Comparison of ENCODE assay signal across 12 cellular contexts in the genomic region with DNA sequence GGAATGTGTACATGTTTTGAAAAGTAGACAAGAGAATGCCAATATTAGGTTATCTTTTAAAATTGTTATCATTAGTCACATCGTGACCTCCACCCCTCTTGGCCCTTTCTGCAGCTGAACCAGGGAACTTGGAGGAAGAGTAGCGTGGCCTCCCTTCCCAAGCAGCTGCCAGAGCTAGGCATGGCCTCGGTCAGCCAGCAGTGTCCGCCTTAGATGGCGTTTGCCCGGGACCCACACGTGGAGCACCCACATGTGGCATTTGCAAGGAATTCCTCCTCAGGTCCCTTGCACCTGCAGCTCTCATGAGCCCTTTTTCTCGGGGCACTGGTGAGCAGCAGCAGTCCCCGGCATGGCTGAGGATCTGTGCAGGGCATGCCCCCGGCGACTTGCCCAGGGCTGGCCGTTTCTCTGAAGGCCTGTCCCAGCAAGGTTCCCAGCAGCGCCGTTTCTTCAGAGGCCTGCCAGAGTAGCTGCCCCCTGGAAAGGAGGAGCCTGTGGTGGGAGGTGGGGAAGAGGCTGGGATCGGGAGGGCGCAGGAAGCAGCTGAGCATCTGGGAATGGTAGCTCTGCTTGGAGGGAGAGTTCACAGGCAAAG.
"Had no signal": no experiment of that assay in that cellular context is flagged by ENCODE, and none has a peak within 500 bp of the region (broad histone marks: within the 10 kb centered on the region; RNA-seq: fewer than 3 reads in every experiment).

No MANE protein-coding gene starts in this region.

- H3K9me3 ChIP-seq: tibial artery had no signal

- ATAC-seq: activated naive CD4-positive, alpha-beta T cell treated with anti-CD3 and anti-CD28 coated beads, Interleukin-2, amount 50 U/mL, for 72 hours; esophagus mucosa; left colon; SK-N-SH treated with all-trans-retinoic acid at 6 μM for 48 hours had no signal

- H3K36me3 Mint-ChIP-seq: activated naive CD4-positive, alpha-beta T cell treated with anti-CD3 and anti-CD28 coated beads, Interleukin-2, amount 50 U/mL, for 72 hours had no signal

- H3K27me3 ChIP-seq: tibial artery had no signal

- H3K4me3 Mint-ChIP-seq: activated T-cell treated with anti-CD3 and anti-CD28 coated beads, Interleukin-2, amount 50 U/mL, for 24 hours had no signal

- H3K4me3 ChIP-seq: skin epidermis, tibial artery had no signal

- H3K27ac Mint-ChIP-seq: activated naive CD4-positive, alpha-beta T cell treated with anti-CD3 and anti-CD28 coated beads, Interleukin-2, amount 50 U/mL, for 72 hours; activated T-cell treated with anti-CD3 and anti-CD28 coated beads, Interleukin-2, amount 50 U/mL, for 24 hours had no signal

- H3K27ac ChIP-seq: parathyroid adenoma, tibial artery had no signal

- DNase-seq: activated CD4-positive, alpha-beta T cell treated with anti-CD3 and anti-CD28 coated beads, Interleukin-2, amount 50 U/mL, for 4 hours; activated CD4-positive, CD25-positive, alpha-beta regulatory T cell treated with anti-CD3 and anti-CD28 coated beads, Interleukin-2, amount 50 U/mL, for 72 hours; activated effector memory CD4-positive, alpha-beta T cell treated with anti-CD3 and anti-CD28 coated beads, Interleukin-2, amount 50 U/mL, for 16 hours; activated T-cell treated with anti-CD3 and anti-CD28 coated beads, Interleukin-2, amount 50 U/mL, for 24 hours; cerebellar nuclear complex; left colon; tibial artery had no signal

- H3K9me3 Mint-ChIP-seq: activated naive CD4-positive, alpha-beta T cell treated with anti-CD3 and anti-CD28 coated beads, Interleukin-2, amount 50 U/mL, for 72 hours; activated T-cell treated with anti-CD3 and anti-CD28 coated beads, Interleukin-2, amount 50 U/mL, for 24 hours had no signal

- H2AFZ ChIP-seq: parathyroid adenoma had no signal

- H3K27me3 Mint-ChIP-seq: activated T-cell treated with anti-CD3 and anti-CD28 coated beads, Interleukin-2, amount 50 U/mL, for 24 hours had no signal
